1 cellular context compared by ENCODE assay signal in genomic region chr2:98615481-98615880, GRCh38.
TF ChIP-seq lines count a peak whose summit lies in the region.

No MANE protein-coding gene starts in this region.

TF ChIP-seq in GM23338, 12 proteins besides CTCF, POLR2A, EP300 and RAD21 (continued from another document):
- TF ChIP-seq REST (IDR thresholded peaks at IDR 0.05; ENCODE audit: unreplicated experiment) (no peak), ZNF114 (CRISPR knock-in tag; IDR thresholded peaks at IDR 0.05) (no peak), ZNF331 (CRISPR knock-in tag; IDR thresholded peaks at IDR 0.05; ENCODE audit: low read depth) (no peak), ZNF462 (CRISPR knock-in tag; IDR thresholded peaks at IDR 0.05) (no peak), STAT1 (IDR thresholded peaks at IDR 0.05; ENCODE audit: unreplicated experiment) (no peak), EZH2 (IDR thresholded peaks at IDR 0.05; ENCODE audit: low read depth, unreplicated experiment) (no peak), EZH2phosphoT487 (IDR thresholded peaks at IDR 0.05; ENCODE audit: unreplicated experiment) (no peak), CREB1 (CRISPR knock-in tag; IDR thresholded peaks at IDR 0.05; ENCODE audit: low read depth) (no peak), NANOG (IDR thresholded peaks at IDR 0.05; ENCODE audit: borderline replicate concordance) (no peak), JUNB (IDR thresholded peaks at IDR 0.05; ENCODE audit: unreplicated experiment) (no peak)
TF ChIP-seq in GM23338: peak in this region for 0.
